ENCODE assay signal across 8 cellular contexts in the genomic region with DNA sequence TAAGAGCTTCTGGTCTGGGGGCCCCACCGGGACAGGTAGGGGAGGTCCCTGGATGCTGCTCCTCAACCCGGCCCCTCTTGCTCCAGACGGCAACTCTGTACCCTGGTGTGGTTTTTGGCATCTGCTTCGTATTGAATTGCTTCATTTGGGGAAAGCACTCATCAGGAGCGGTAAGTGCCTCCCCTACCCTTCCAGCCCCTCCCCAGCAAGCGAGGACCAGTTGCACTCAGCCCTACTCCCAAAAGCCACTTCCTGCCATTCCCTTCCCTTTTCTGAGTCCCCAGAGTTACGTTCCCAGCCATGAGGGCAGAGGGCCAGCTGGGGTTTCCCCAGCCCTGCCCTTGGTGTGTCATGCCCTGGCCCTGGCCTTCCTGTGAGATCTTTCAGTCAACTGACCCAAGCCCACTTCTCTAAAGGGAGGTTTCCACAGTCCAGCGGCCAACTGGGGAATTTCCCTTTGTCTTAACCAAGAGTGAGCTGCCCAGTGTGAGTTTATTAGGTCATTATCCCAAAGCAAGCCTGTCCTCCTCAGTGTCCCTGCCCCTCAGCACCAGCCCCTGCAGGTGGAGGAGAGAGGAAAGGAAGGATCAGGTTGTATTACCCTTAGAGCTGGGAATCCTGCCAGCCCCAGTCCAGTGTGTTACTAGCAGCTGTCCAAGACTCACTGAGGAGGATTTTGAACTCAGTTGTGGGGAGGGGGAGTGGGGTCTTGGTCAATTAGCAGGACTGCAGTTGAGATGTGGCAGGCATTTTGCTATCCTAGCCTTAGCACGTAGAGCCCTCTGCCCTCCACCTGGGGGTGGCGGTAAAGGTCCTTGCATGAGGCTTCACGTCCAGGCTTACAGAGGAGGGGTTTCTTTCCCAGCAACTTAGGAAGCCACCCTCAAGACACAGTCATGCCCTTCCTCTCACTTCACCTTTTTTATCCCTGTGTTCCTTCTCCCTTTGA. TPM values are rescaled to one million over a fixed set of nuclear protein-coding genes. Genes with fewer than 3 reads are reported as not detected.
DNase-seq lines count a peak whose midpoint lies in the region; ATAC-seq and TF ChIP-seq lines count a peak whose summit lies in the region.

No MANE protein-coding gene starts in this region.

- no peaks in the 10 kb centered on the region for H3K9me2 ChIP-seq in PC-3 (replicated peaks; ENCODE audit: low read length)

- H3K36me3 ChIP-seq in PC-3 (ENCODE audit: low read depth, low read length) (peaks cover 39% of the 10 kb centered on the region), right atrium auricular region (peaks cover 74% of the 10 kb centered on the region)

- no peak overlapping the region for H2AFZ ChIP-seq in PC-3 (ENCODE audit: low read length)

- TF ChIP-seq CTCF in PC-3 (conservative IDR thresholded peaks at IDR 0.05; ENCODE audit: low read depth, low read length) (peak; percentile 55), right atrium auricular region (IDR thresholded peaks at IDR 0.05) (peak in 1 of 2 donors; percentile 52)

- no peaks in the 10 kb centered on the region for H3K79me2 ChIP-seq in PC-3 (ENCODE audit: low read length)

- H3K27ac ChIP-seq in PC-3 (ENCODE audit: low read length) (peak overlapping the region; percentile 75), right atrium auricular region (peak overlapping the region; percentile 23 to 48)

- CTCF ChIA-PET in PC-3 (lab: Charles Lee) = no interaction called here

- peak overlapping the region; percentile 38 for H3K4me2 ChIP-seq in PC-3 (ENCODE audit: low read length)

- H3K9ac ChIP-seq in PC-3 (ENCODE audit: low read length) = peak overlapping the region; percentile 34; the same call in 1 of the 2 replicates

- no TSS peak for BruUV-seq in PC-3 (replicated peaks; lab: Mats Ljungman, UMichigan)

- no peaks in the 10 kb centered on the region for H3K9me3 ChIP-seq in PC-3 (ENCODE audit: low read length)
- H3K9me3 ChIP-seq in right atrium auricular region = no peaks in the 10 kb centered on the region

- H3K4me3 ChIP-seq in PC-3 (ENCODE audit: low read length) (no peak overlapping the region), right atrium auricular region (no peak overlapping the region)

- no peaks in the 10 kb centered on the region for H3F3A ChIP-seq in PC-3 (ENCODE audit: low read length, unreplicated experiment)

- intact Hi-C loops in PC-3 (cut with micrococcal nuclease) = no loop called here

- DNase-seq in DMS79 (lab: John Stamatoyannopoulos, UW) = peak; percentile 94
- peak; percentile 73 for DNase-seq in PC-3
- DNase-seq in amygdala (lab: John Stamatoyannopoulos, UW) = peak in 44 of 56 donors; percentile 9 to 69 (median 34)
- peak; percentile 93 for DNase-seq in right atrium auricular region (ENCODE audit: low spot score)
- peak; percentile 57 for DNase-seq in pulmonary artery endothelial cell (ENCODE audit: low read depth, low spot score)

- H3K27me3 ChIP-seq in PC-3 (ENCODE audit: low read length) = no peaks in the 10 kb centered on the region
- no peaks in the 10 kb centered on the region for H3K27me3 ChIP-seq in right atrium auricular region

- H4K20me1 ChIP-seq in PC-3 (ENCODE audit: low read length) = no peaks in the 10 kb centered on the region

- peak; percentile 47 for ATAC-seq in HG03432 (IDR thresholded peaks at IDR 0.05; ENCODE audit: unreplicated experiment)
- peak; percentile 96 for ATAC-seq in PC-3
- no peak for ATAC-seq in GM18858 (IDR thresholded peaks at IDR 0.05; ENCODE audit: unreplicated experiment)
- no peak for ATAC-seq in GM19463 (IDR thresholded peaks at IDR 0.05; ENCODE audit: unreplicated experiment)

- POLR2A ChIA-PET in PC-3 (lab: Charles Lee; ENCODE audit: unreplicated experiment) = no interaction called here

- H3K4me1 ChIP-seq in PC-3 (ENCODE audit: insufficient read depth, low read length) = peaks cover 13% of the 10 kb centered on the region
- H3K4me1 ChIP-seq in right atrium auricular region = peaks cover 0 to 14% of the 10 kb centered on the region in 2 donors

RNA-seq across cellular contexts. Expression of gene TM9SF4, which starts 45.8 kb away (rescaled TPM):
- total RNA-seq in PC-3 (2014; rRNA removed) (32.6 and 33.9 TPM in 2 replicates), right atrium auricular region (10 to 100 TPM; 28.5 to 30.6 TPM), pulmonary artery endothelial cell (24.4 and 32.5 TPM in 2 replicates)

RNA-seq across cellular contexts. Expression of gene PLAGL2, which starts 52.3 kb away (rescaled TPM):
- 4.4 and 6.2 TPM in 2 replicates for total RNA-seq in PC-3 (2014; rRNA removed)
- 1 to 10 TPM; 7.0 to 8.1 TPM for total RNA-seq in right atrium auricular region
- total RNA-seq in pulmonary artery endothelial cell = 2.0 and 2.6 TPM in 2 replicates

RNA-seq across cellular contexts. Expression of gene POFUT1, which starts 52.4 kb away (rescaled TPM):
- total RNA-seq in PC-3 (2014; rRNA removed) (41.9 and 56.3 TPM in 2 replicates), right atrium auricular region (10 to 100 TPM; 26.8 to 31.6 TPM), pulmonary artery endothelial cell (37.7 and 45.0 TPM in 2 replicates)

Comparison
In these comparisons a context has a peak if more than half of its experiments do, and no peak if none do; other contexts are left out.
1. DNase-seq: peak in every context shown above with its lines; median percentile 94 in DMS79; 93 in right atrium auricular region; 73 in PC-3; 57 in pulmonary artery endothelial cell; 34 in amygdala.
2. ATAC-seq: peak in HG03432 (single experiment) and PC-3 (single experiment); none in GM18858 (single experiment) and GM19463 (single experiment).